In genomic region chr6:89352329-89353117, GRCh38 we compare ENCODE assay signal across 1 cellular context.
TF ChIP-seq lines count a peak whose summit lies in the region.

Gene UBE2J1 (minus strand): TSS chr6:89352722. CDS start chr6:89352569, 153 bp downstream.

TF ChIP-seq in HepG2, 621 proteins besides CTCF, POLR2A, EP300 and RAD21 (continued from another document and continues in another):
- TF ChIP-seq ZNF276 (CRISPR knock-in tag; IDR thresholded peaks at IDR 0.05; ENCODE audit: low read depth) (no peak), ZC3H4 (CRISPR knock-in tag; IDR thresholded peaks at IDR 0.05; ENCODE audit: borderline replicate concordance) (no peak), ATF2 (CRISPR knock-in tag; IDR thresholded peaks at IDR 0.05) (no peak), USF2 (IDR thresholded peaks at IDR 0.05; ENCODE audit: low read depth, low read length) (no peak), USF2 (CRISPR knock-in tag; IDR thresholded peaks at IDR 0.05; ENCODE audit: borderline replicate concordance) (no peak), ZNF430 (CRISPR knock-in tag; IDR thresholded peaks at IDR 0.05) (no peak; the same call in 1 of the 2 replicates), ZNF121 (CRISPR knock-in tag; IDR thresholded peaks at IDR 0.05) (peak; percentile 63), YEATS2 (CRISPR knock-in tag; IDR thresholded peaks at IDR 0.05; ENCODE audit: borderline replicate concordance) (no peak; the same call in 1 of the 2 replicates), ZNF687 (CRISPR knock-in tag; IDR thresholded peaks at IDR 0.05) (peak; percentile 91), PAXIP1 (CRISPR knock-in tag; conservative IDR thresholded peaks at IDR 0.05) (0 out of 2 replicates have a peak, but pooled peaks have one; percentile 21), ZNF512 (CRISPR knock-in tag; IDR thresholded peaks at IDR 0.05) (peak; percentile 50; the same call in 1 of the 2 replicates), MBD4 (IDR thresholded peaks at IDR 0.05; ENCODE audit: borderline replicate concordance, low read length) (no peak), ZBTB42 (CRISPR knock-in tag; IDR thresholded peaks at IDR 0.05) (peak; percentile 29; the same call in 1 of the 2 replicates), ZMYM3 (CRISPR knock-in tag; IDR thresholded peaks at IDR 0.05) (no peak), ZNF878 (CRISPR knock-in tag; IDR thresholded peaks at IDR 0.05) (peak; percentile 42), BRCA1 (CRISPR knock-in tag; IDR thresholded peaks at IDR 0.05) (peak; percentile 46; the same call in 1 of the 2 replicates), PTBP1 (IDR thresholded peaks at IDR 0.05; ENCODE audit: low read depth, low read length, poor library complexity, severe bottlenecking) (no peak), ZNF12 (CRISPR knock-in tag; IDR thresholded peaks at IDR 0.05) (no peak), STAT6 (CRISPR knock-in tag; IDR thresholded peaks at IDR 0.05; ENCODE audit: borderline replicate concordance) (no peak), ZFP82 (CRISPR knock-in tag; IDR thresholded peaks at IDR 0.05; ENCODE audit: borderline replicate concordance) (no peak), ZNF138 (CRISPR knock-in tag; IDR thresholded peaks at IDR 0.05; ENCODE audit: low read depth) (peak; percentile 54; the same call in 1 of the 2 replicates), AHR (CRISPR knock-in tag; IDR thresholded peaks at IDR 0.05) (peak; percentile 55; the same call in 1 of the 2 replicates), ZNF160 (CRISPR knock-in tag; IDR thresholded peaks at IDR 0.05) (peak; percentile 53), ZNF549 (CRISPR knock-in tag; IDR thresholded peaks at IDR 0.05) (no peak), TEAD3 (CRISPR knock-in tag; optimal IDR thresholded peaks at IDR 0.05; ENCODE audit: borderline replicate concordance) (no peak), AKAP8 (CRISPR knock-in tag; IDR thresholded peaks at IDR 0.05) (no peak), XBP1 (CRISPR knock-in tag; IDR thresholded peaks at IDR 0.05) (peak; percentile 93), PRPF4 (IDR thresholded peaks at IDR 0.05; ENCODE audit: low read depth, low read length, poor library complexity, severe bottlenecking) (no peak), GPBP1L1 (CRISPR knock-in tag; IDR thresholded peaks at IDR 0.05) (no peak), SMAD3 (CRISPR knock-in tag; IDR thresholded peaks at IDR 0.05) (peak; percentile 40; the same call in 1 of the 2 replicates), SMARCE1 (IDR thresholded peaks at IDR 0.05; ENCODE audit: borderline replicate concordance) (no peak), HCFC1 (IDR thresholded peaks at IDR 0.05; ENCODE audit: low read depth, low read length) (0 out of 2 replicates have a peak, but pooled peaks have one; percentile 0), TMF1 (CRISPR knock-in tag; IDR thresholded peaks at IDR 0.05; ENCODE audit: low read depth) (0 out of 2 replicates have a peak, but pooled peaks have one; percentile 24), CERS6 (CRISPR knock-in tag; IDR thresholded peaks at IDR 0.05) (no peak), ZBTB2 (CRISPR knock-in tag; IDR thresholded peaks at IDR 0.05; ENCODE audit: low read depth) (peak; percentile 63; the same call in 1 of the 2 replicates), RBM22 (optimal IDR thresholded peaks at IDR 0.05; ENCODE audit: low read length) (no peak), ZFP62 (CRISPR knock-in tag; IDR thresholded peaks at IDR 0.05) (no peak), ZFY (CRISPR knock-in tag; IDR thresholded peaks at IDR 0.05) (peak; percentile 99)
